8 cellular contexts compared by ENCODE assay signal in the genomic region with DNA sequence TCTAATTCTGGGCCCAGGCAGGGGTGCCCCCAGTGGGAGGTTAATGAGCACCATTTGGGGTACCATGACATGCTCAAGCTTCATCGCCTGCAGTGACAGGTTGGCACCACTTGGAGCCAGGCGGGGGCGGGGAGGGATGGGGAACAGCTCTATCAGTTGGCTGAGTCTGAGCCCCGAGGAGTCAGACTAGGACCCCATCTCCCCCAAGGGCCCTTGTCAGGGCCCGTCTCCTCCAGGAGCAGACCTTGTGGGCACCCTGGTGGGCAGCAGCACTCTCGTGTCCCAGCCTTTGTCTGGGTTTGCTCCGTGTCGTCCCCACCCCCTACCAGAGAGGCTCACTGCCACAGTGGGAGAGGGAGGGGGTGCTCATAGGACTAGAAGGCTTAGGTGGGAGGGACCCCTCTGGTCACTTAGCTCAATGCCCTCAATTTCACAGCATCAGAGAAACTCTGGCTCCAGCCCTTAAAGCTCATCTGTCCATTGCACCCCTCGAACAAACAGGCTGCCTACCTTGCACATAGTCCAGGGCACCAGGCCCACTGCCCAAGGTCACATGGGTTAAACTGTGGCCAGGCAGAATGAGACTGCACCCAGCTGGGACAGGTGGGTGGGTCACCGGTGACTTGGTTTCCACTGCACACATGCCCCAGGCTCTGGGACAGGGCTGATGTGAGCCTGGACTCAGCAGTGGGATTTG. TPM values are rescaled to one million over a fixed set of nuclear protein-coding genes. Genes with fewer than 3 reads are reported as not detected.
A peak's percentile ranks its signal among the peaks of the same experiment; 100 is the strongest.
DNase-seq lines count a peak whose midpoint lies in the region; ATAC-seq and TF ChIP-seq lines count a peak whose summit lies in the region.

No MANE protein-coding gene starts in this region.

- TF ChIP-seq CTCF in adrenal gland (IDR thresholded peaks at IDR 0.05): peak in 1 of 6 experiments; percentile 16
- no peak for TF ChIP-seq CTCF in liver (IDR thresholded peaks at IDR 0.05; ENCODE audit: low read depth, low read length, missing input control)
- peak in 1 of 5 experiments; percentile 13 for TF ChIP-seq CTCF in tibial nerve (IDR thresholded peaks at IDR 0.05)

- H3K27me3 Mint-ChIP-seq in activated naive CD4-positive, alpha-beta T cell treated with anti-CD3 and anti-CD28 coated beads for 36 hours (ENCODE audit: low read depth): no peaks in the 10 kb centered on the region

- H3K36me3 Mint-ChIP-seq in activated naive CD4-positive, alpha-beta T cell treated with anti-CD3 and anti-CD28 coated beads for 36 hours (ENCODE audit: low read depth): peaks cover 44% of the 10 kb centered on the region

- CTCF ChIA-PET in activated naive CD4-positive, alpha-beta T cell treated with anti-CD3 and anti-CD28 coated beads for 36 hours (lab: Charles Lee): interaction anchor here (0.9 to 3.1 kb wide), 8 partner anchors 7 to 52 kb away, joined by 3 to 21 read pairs (median 5); no protein-coding TSS in a partner anchor

- H3K4me3 ChIP-seq in adrenal gland (peak overlapping the region in 1 of 4 donors; percentile 92), liver (ENCODE audit: low read depth in 1 of 3, low read length in 3 of 3) (peak overlapping the region in 2 of 3 donors; percentile 13 to 73), tibial nerve (peak overlapping the region in 3 of 4 donors; percentile 22 to 93 (median 72))

- H3K9ac ChIP-seq in liver (ENCODE audit: low read depth in 1 of 2, low read length in 2 of 2): no peak overlapping the region

- H3K9me3 Mint-ChIP-seq in activated naive CD4-positive, alpha-beta T cell treated with anti-CD3 and anti-CD28 coated beads for 36 hours: no peaks in the 10 kb centered on the region

- H3K36me3 ChIP-seq in adrenal gland (replicated peaks in 1 of 2): peaks cover 0 to 40% of the 10 kb centered on the region in 2 donors
- peaks cover 0 to 11% (median 2%) of the 10 kb centered on the region in 4 donors for H3K36me3 ChIP-seq in liver (ENCODE audit: control insufficient read depth in 4 of 4, insufficient read depth in 3 of 4, low read depth in 1 of 4, low read length in 3 of 4)
- peaks cover 0 to 36% (median 8%) of the 10 kb centered on the region in 3 donors for H3K36me3 ChIP-seq in tibial nerve

- H3K4me1 Mint-ChIP-seq in activated naive CD4-positive, alpha-beta T cell treated with anti-CD3 and anti-CD28 coated beads for 36 hours (ENCODE audit: low read depth): peaks cover 58% of the 10 kb centered on the region

- intact Hi-C loops in activated naive CD4-positive, alpha-beta T cell treated with anti-CD3 and anti-CD28 coated beads for 36 hours (cut with micrococcal nuclease): no loop called here
- intact Hi-C loops in adrenal gland (cut with DNase I): loop anchor here in 1 of 2 donors (5.0 kb wide), 1 partner anchor 49 kb away; the partner anchor contains the start of gene PDK2

- peak; percentile 43 for DNase-seq in activated naive CD4-positive, alpha-beta T cell treated with anti-CD3 and anti-CD28 coated beads for 36 hours
- DNase-seq in activated naive CD4-positive, alpha-beta T cell treated with Interleukin-2 at 50 U/mL for 16 hours: no peak
- DNase-seq in adrenal gland (no peak), tibial nerve (ENCODE audit: low spot score in 2 of 2) (no peak), NCI-H146 treated with DMSO at 0.1 percent for 48 hours (lab: John Stamatoyannopoulos, UW; ENCODE audit: unreplicated experiment) (no peak)

- peak overlapping the region; percentile 98 for H3K4me3 Mint-ChIP-seq in activated naive CD4-positive, alpha-beta T cell treated with anti-CD3 and anti-CD28 coated beads for 36 hours

- ATAC-seq in HG03571 (IDR thresholded peaks at IDR 0.05; ENCODE audit: unreplicated experiment) (no peak), GM19463 (IDR thresholded peaks at IDR 0.05; ENCODE audit: unreplicated experiment) (no peak)

- H3K9me3 ChIP-seq in adrenal gland (replicated peaks in 1 of 3) (no peaks in the 10 kb centered on the region), liver (ENCODE audit: control insufficient read depth in 4 of 4, low read length in 3 of 4) (no peaks in the 10 kb centered on the region), tibial nerve (no peaks in the 10 kb centered on the region)

- no peaks in the 10 kb centered on the region for H3K27me3 ChIP-seq in adrenal gland
- no peaks in the 10 kb centered on the region for H3K27me3 ChIP-seq in liver (ENCODE audit: control insufficient read depth in 4 of 4, insufficient read depth in 4 of 4, low read length in 3 of 4)
- H3K27me3 ChIP-seq in tibial nerve: no peaks in the 10 kb centered on the region

- no peak for TF ChIP-seq EP300 in tibial nerve (IDR thresholded peaks at IDR 0.05)

- peak overlapping the region in 4 of 5 donors; percentile 15 to 94 (median 91) for H3K27ac ChIP-seq in adrenal gland
- peak overlapping the region; percentile 74 to 80 for H3K27ac ChIP-seq in liver (ENCODE audit: low read depth in 1 of 2, low read length in 2 of 2)
- peak overlapping the region in 3 of 4 donors; percentile 89 to 94 (median 92) for H3K27ac ChIP-seq in tibial nerve

- H3K27ac Mint-ChIP-seq in activated naive CD4-positive, alpha-beta T cell treated with anti-CD3 and anti-CD28 coated beads for 36 hours: peak overlapping the region; percentile 96

- 63 to 75% (median 67%) methylated on average over 3 to 10 of the region's 10 CpGs for WGBS in adrenal gland, 4 donors
- WGBS in liver: 77% methylated on average over 10 of the region's 10 CpGs
- 40 to 57% methylated on average over 5 to 10 of the region's 10 CpGs for WGBS in tibial nerve, 2 donors

- TF ChIP-seq RAD21 in liver (IDR thresholded peaks at IDR 0.05): no peak

- peaks cover 39 to 56% of the 10 kb centered on the region in 2 donors for H3K4me1 ChIP-seq in adrenal gland (replicated peaks in 1 of 2)
- peaks cover 27 to 62% (median 57%) of the 10 kb centered on the region in 4 donors for H3K4me1 ChIP-seq in liver (ENCODE audit: control insufficient read depth in 4 of 4, insufficient read depth in 4 of 4, low read length in 3 of 4)
- peaks cover 0 to 64% (median 39%) of the 10 kb centered on the region in 4 donors for H3K4me1 ChIP-seq in tibial nerve

- TF ChIP-seq POLR2A in adrenal gland (IDR thresholded peaks at IDR 0.05): no peak
- no peak for TF ChIP-seq POLR2A in tibial nerve (IDR thresholded peaks at IDR 0.05)

TF ChIP-seq in liver, 16 proteins besides CTCF, POLR2A, EP300 and RAD21:
- TF ChIP-seq RXRA (IDR thresholded peaks at IDR 0.05): peak in 1 of 2 donors; percentile 27
- peak; percentile 47 to 60 for TF ChIP-seq HNF4A (conservative IDR thresholded peaks at IDR 0.05)
- TF ChIP-seq FOXA1 (IDR thresholded peaks at IDR 0.05): no peak
- TF ChIP-seq JUND (IDR thresholded peaks at IDR 0.05): no peak
- no peak for TF ChIP-seq GABPA (IDR thresholded peaks at IDR 0.05 in 1 of 2, conservative IDR thresholded peaks at IDR 0.05 in 1 of 2)

RNA-seq across cellular contexts. Expression of gene PPP1R9B, which starts 4.1 kb away (rescaled TPM):
- total RNA-seq in activated naive CD4-positive, alpha-beta T cell treated with anti-CD3 and anti-CD28 coated beads for 36 hours: 10 to 100 TPM; 67.7 TPM
- total RNA-seq in adrenal gland (10 to 100 TPM; 43.9 to 87.0 (median 62.0) TPM), liver (10 to 100 TPM in 1 of 2 donors, 1 to 10 TPM in 1; 7.4 to 26.1 TPM), tibial nerve (10 to 100 TPM; 28.4 to 54.9 (median 36.9) TPM)
- polyA plus RNA-seq in adrenal gland (100 to 1,000 TPM in 1 of 3 donors, 10 to 100 TPM in 2; 21.8 to 128 (median 27.2) TPM), liver (1 to 10 TPM in 1 of 2 donors, under 1 TPM in 1; 0.90 to 6.7 TPM)

RNA-seq across cellular contexts. Expression of gene SAMD14, which starts 16.4 kb away (rescaled TPM):
- total RNA-seq in activated naive CD4-positive, alpha-beta T cell treated with anti-CD3 and anti-CD28 coated beads for 36 hours: 1 to 10 TPM; 1.1 to 1.3 TPM
- 10 to 100 TPM in 1 of 8 donors, 1 to 10 TPM in 7; 1.3 to 12.6 (median 4.0) TPM for total RNA-seq in adrenal gland
- polyA plus RNA-seq in adrenal gland: 10 to 100 TPM in 1 of 3 donors, 1 to 10 TPM in 2; 1.1 to 11.0 (median 3.0) TPM
- total RNA-seq in liver: under 1 TPM; 0.50 to 0.84 TPM
- under 1 TPM in 1 of 2 donors, not detected in 1; 0.67 TPM for polyA plus RNA-seq in liver
- total RNA-seq in tibial nerve: 1 to 10 TPM in 2 of 4 donors, under 1 TPM in 2; 0.63 to 1.5 (median 1.1) TPM

RNA-seq across cellular contexts. Expression of gene SGCA, which starts 19.4 kb away (rescaled TPM):
- under 1 TPM in 1 of 2 experiments, not detected in 1; 0.14 TPM for total RNA-seq in activated naive CD4-positive, alpha-beta T cell treated with anti-CD3 and anti-CD28 coated beads for 36 hours
- total RNA-seq in adrenal gland (1 to 10 TPM in 3 of 8 donors, under 1 TPM in 2, not detected in 3; 0.28 to 3.0 (median 1.2) TPM), liver (1 to 10 TPM in 1 of 2 donors, not detected in 1; 1.3 TPM), tibial nerve (1 to 10 TPM; 1.8 to 7.8 (median 4.9) TPM)
- polyA plus RNA-seq in adrenal gland (1 to 10 TPM in 2 of 3 donors, not detected in 1; 5.2 to 5.5 TPM), liver (1 to 10 TPM in 1 of 2 donors, under 1 TPM in 1; 0.31 to 1.2 TPM)

RNA-seq across cellular contexts. Expression of gene PDK2, which starts 51.2 kb away (rescaled TPM):
- 10 to 100 TPM; 10.5 to 11.1 TPM for total RNA-seq in activated naive CD4-positive, alpha-beta T cell treated with anti-CD3 and anti-CD28 coated beads for 36 hours
- total RNA-seq in adrenal gland (100 to 1,000 TPM in 7 of 8 donors, 10 to 100 TPM in 1; 98.9 to 225 (median 137) TPM), liver (10 to 100 TPM in 1 of 2 donors, 1 to 10 TPM in 1; 8.6 to 24.5 TPM), tibial nerve (10 to 100 TPM; 37.9 to 77.7 (median 49.8) TPM)
- polyA plus RNA-seq in adrenal gland (100 to 1,000 TPM in 1 of 3 donors, 10 to 100 TPM in 2; 48.5 to 110 (median 59.7) TPM), liver (10 to 100 TPM; 32.4 to 36.6 TPM)

RNA-seq across cellular contexts. Expression of gene COL1A1, which starts 55.1 kb away (rescaled TPM):
- total RNA-seq in activated naive CD4-positive, alpha-beta T cell treated with anti-CD3 and anti-CD28 coated beads for 36 hours: 1 to 10 TPM in 1 of 2 experiments, under 1 TPM in 1; 0.95 to 1.7 TPM
- total RNA-seq in adrenal gland (100 to 1,000 TPM in 4 of 8 donors, 10 to 100 TPM in 4; 50.2 to 263 (median 105) TPM), liver (10 to 100 TPM; 15.3 to 72.5 TPM), tibial nerve (100 to 1,000 TPM in 1 of 4 donors, 10 to 100 TPM in 3; 31.5 to 185 (median 73.0) TPM)
- polyA plus RNA-seq in adrenal gland (100 to 1,000 TPM in 1 of 3 donors, 10 to 100 TPM in 2; 39.6 to 101 (median 40.1) TPM), liver (10 to 100 TPM in 1 of 2 donors, 1 to 10 TPM in 1; 8.3 to 56.3 TPM)
